In the genomic region with DNA sequence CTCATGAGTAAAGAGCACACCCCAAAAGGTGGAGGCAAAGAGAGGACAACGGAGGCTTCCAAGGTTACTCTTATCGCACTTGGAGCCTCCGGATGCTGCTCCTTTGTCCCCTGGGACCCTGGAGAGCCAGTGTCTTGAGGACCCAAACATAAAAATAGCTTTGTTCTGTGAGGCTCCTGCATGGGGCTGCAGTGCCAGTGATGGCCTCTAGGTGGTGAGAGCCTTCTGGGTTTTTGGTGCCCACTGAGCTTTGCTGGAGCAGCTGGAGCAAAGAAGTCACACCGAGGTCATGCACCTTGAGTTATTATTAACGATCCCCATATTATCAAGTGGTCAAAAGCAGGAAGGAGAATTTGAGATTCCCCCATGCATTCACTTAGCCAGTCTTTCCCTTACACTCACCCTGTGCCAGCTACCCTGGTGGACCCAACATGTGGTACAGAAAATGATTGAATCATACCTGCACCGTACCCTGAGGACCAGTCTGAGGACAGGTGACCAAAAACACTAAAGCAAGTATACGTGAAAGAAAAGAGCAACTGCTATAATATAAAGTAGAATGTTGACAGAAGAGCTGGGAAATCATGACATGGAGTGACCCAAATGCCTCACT, we compare ENCODE assay signal across 1 cellular context.
TF ChIP-seq lines count a peak whose summit lies in the region.

No MANE protein-coding gene starts in this region.

TF ChIP-seq in K562, 482 proteins besides CTCF, POLR2A, EP300 and RAD21:
- TF ChIP-seq IRF1 (CRISPR knock-in tag; IDR thresholded peaks at IDR 0.05; ENCODE audit: borderline replicate concordance) (no peak), ZNF431 (CRISPR knock-in tag; IDR thresholded peaks at IDR 0.05) (no peak), NFIC (IDR thresholded peaks at IDR 0.05) (no peak), GTF2F1 (IDR thresholded peaks at IDR 0.05; ENCODE audit: low read depth, low read length) (no peak), MECOM (CRISPR knock-in tag; IDR thresholded peaks at IDR 0.05) (no peak), PATZ1 (CRISPR knock-in tag; IDR thresholded peaks at IDR 0.05; ENCODE audit: borderline replicate concordance) (no peak), ZBTB7A (IDR thresholded peaks at IDR 0.05; ENCODE audit: borderline replicate concordance, control insufficient read depth, low read depth, low read length) (no peak), HDAC6 (IDR thresholded peaks at IDR 0.05; ENCODE audit: low read depth, low read length) (no peak), ZNF76 (CRISPR knock-in tag; IDR thresholded peaks at IDR 0.05; ENCODE audit: borderline replicate concordance) (no peak), NCOA4 (IDR thresholded peaks at IDR 0.05; ENCODE audit: partially characterized antibody) (no peak), DNMT1 (IDR thresholded peaks at IDR 0.05) (no peak), ZBTB34 (CRISPR knock-in tag; IDR thresholded peaks at IDR 0.05) (no peak), HMBOX1 (IDR thresholded peaks at IDR 0.05) (no peak), SP1 (CRISPR knock-in tag; IDR thresholded peaks at IDR 0.05) (no peak), KLF6 (CRISPR knock-in tag; IDR thresholded peaks at IDR 0.05; ENCODE audit: borderline replicate concordance) (no peak), ETS1 (conservative IDR thresholded peaks at IDR 0.05; ENCODE audit: control insufficient read depth, low read depth, low read length) (no peak), PHTF2 (CRISPR knock-in tag; IDR thresholded peaks at IDR 0.05) (no peak), PHB2 (IDR thresholded peaks at IDR 0.05; ENCODE audit: low read depth) (no peak)
- TF ChIP-seq, protein P1, sequence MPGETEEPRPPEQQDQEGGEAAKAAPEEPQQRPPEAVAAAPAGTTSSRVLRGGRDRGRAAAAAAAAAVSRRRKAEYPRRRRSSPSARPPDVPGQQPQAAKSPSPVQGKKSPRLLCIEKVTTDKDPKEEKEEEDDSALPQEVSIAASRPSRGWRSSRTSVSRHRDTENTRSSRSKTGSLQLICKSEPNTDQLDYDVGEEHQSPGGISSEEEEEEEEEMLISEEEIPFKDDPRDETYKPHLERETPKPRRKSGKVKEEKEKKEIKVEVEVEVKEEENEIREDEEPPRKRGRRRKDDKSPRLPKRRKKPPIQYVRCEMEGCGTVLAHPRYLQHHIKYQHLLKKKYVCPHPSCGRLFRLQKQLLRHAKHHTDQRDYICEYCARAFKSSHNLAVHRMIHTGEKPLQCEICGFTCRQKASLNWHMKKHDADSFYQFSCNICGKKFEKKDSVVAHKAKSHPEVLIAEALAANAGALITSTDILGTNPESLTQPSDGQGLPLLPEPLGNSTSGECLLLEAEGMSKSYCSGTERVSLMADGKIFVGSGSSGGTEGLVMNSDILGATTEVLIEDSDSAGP (CRISPR knock-in tag; IDR thresholded peaks at IDR 0.05): no peak
- TF ChIP-seq, protein P2, sequence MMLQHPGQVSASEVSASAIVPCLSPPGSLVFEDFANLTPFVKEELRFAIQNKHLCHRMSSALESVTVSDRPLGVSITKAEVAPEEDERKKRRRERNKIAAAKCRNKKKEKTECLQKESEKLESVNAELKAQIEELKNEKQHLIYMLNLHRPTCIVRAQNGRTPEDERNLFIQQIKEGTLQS (IDR thresholded peaks at IDR 0.05): no peak
- TF ChIP-seq, protein P2 (CRISPR knock-in tag; conservative IDR thresholded peaks at IDR 0.05): no peak
